13 cellular contexts compared by ENCODE assay signal in the genomic region with DNA sequence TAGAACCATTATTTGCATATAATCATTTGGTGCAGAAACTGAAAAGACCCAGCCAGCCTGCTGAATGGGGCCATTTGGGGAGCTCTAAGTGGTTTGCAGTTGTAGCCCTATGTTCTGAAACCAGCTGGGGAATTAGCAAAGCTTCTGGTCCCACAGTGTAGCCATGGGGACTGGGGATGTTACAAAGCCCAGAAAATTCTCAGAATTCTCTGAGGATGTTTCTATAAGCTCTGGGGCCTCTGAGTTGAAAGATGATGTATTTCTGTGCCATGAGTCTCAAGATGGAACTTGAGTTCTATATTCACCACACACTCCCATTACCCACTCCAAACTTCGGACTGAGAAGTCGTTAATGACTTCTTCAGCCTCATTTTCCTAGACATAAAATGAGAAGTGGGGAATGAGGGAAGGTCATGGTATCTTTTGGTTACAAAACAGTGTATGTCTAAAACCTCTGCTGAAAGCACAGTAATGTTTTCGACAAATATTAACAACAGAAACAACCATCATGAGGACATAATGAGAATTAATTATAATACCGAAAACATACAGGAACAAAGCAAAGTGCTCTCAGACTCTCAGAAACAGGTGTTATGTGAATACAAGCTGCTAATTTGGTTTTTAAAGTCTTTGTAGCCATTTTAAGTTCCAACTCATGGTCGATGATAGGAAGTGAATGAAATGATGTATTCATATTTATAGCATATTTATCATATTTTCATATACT.
DNase-seq lines count a peak whose midpoint lies in the region; ATAC-seq, FAIRE-seq and TF ChIP-seq lines count a peak whose summit lies in the region.
"Had no signal": no experiment of that assay in that cellular context is flagged by ENCODE, and none has a peak within 500 bp of the region (broad histone marks: within the 10 kb centered on the region; RNA-seq: fewer than 3 reads in every experiment).

No MANE protein-coding gene starts in this region.

- SMC1A ChIA-PET in GM12878 (lab: Charles Lee; ENCODE audit: uncharacterized antibody, unreplicated experiment), result interaction anchor here (0.9 to 9.4 kb wide), 19 partner anchors 9 to 92 kb away, joined by 3 to 175 read pairs (median 5); no protein-coding TSS in a partner anchor

- peak in 1 of 2 experiments; percentile 38; a peak in 1 of 4 replicates for TF ChIP-seq EP300 in GM12878 (IDR thresholded peaks at IDR 0.05; ENCODE audit: borderline replicate concordance in 1 of 2, control insufficient read depth in 1 of 2, low read depth in 2 of 2, low read length in 2 of 2)

- intact Hi-C loops in GM12878 (cut with micrococcal nuclease; ENCODE audit: unreplicated experiment), result no loop called here
- intact Hi-C loops in breast epithelium (cut with DNase I; ENCODE audit: low total_unique reads), result no loop called here

- TF ChIP-seq RAD21 in GM12878 (IDR thresholded peaks at IDR 0.05; ENCODE audit: insufficient read depth, low read depth, low read length), result no peak

- CTCF ChIA-PET in GM12878 (lab: Yijun Ruan, JAX), result interaction anchor here (1.0 to 2.2 kb wide), 3 partner anchors 9 to 85 kb away, joined by 3 to 8 read pairs (median 6); no protein-coding TSS in a partner anchor

- DNase-seq in GM12878 (ENCODE audit: low read depth, low spot score) (peak; percentile 53), NCI-H510A treated with DMSO at 0.1 percent for 48 hours (lab: John Stamatoyannopoulos, UW) (no peak), breast epithelium (ENCODE audit: low spot score in 2 of 2) (no peak)
- DNase-seq: activated CD4-positive, alpha-beta T cell treated with anti-CD3 and anti-CD28 coated beads, Interleukin-2, amount 50 U/mL, for 48 hours; activated naive CD8-positive, alpha-beta T cell treated with anti-CD3 and anti-CD28 coated beads for 36 hours; left cardiac atrium; MV-4-11; nephron progenitor cell had no signal

- H3K4me3 ChIP-seq in GM12878 (0 out of 2 replicates have a peak overlapping the region, but pooled peaks have one; percentile 36), breast epithelium (no peak overlapping the region)
- H3K4me3 ChIP-seq: smooth muscle cell had no signal

- POLR2A ChIA-PET in GM12878 (lab: Charles Lee), result interaction anchor here (0.6 to 2.3 kb wide), 11 partner anchors 12 to 93 kb away, joined by 3 to 15 read pairs (median 4); no protein-coding TSS in a partner anchor

- peak overlapping the region; percentile 55 for H3K27ac ChIP-seq in GM12878 (ENCODE audit: control insufficient read depth, insufficient read depth)
- H3K27ac ChIP-seq in breast epithelium, result no peak overlapping the region

- 0 out of 2 replicates have a peak overlapping the region, but pooled peaks have one; percentile 30 for H3K9ac ChIP-seq in GM12878 (ENCODE audit: control insufficient read depth, insufficient read depth, low read length)

- H3K36me3 ChIP-seq in GM12878 (ENCODE audit: control insufficient read depth in 2 of 2, insufficient read depth in 2 of 2, low read length in 1 of 2), result peaks cover 9 to 17% of the 10 kb centered on the region in 2 experiments; a peak in 3 of 4 replicates
- H3K36me3 ChIP-seq in breast epithelium, result no peaks in the 10 kb centered on the region

- H3K4me2 ChIP-seq in GM12878 (ENCODE audit: control insufficient read depth, insufficient read depth), result peak overlapping the region; percentile 51; the same call in 1 of the 2 replicates
- H3K4me2 ChIP-seq: smooth muscle cell had no signal

- ATAC-seq in GM19023 (IDR thresholded peaks at IDR 0.05; ENCODE audit: unreplicated experiment) (peak; percentile 93), GM21723 (IDR thresholded peaks at IDR 0.05; ENCODE audit: unreplicated experiment) (peak; percentile 59), HG03108 (IDR thresholded peaks at IDR 0.05; ENCODE audit: unreplicated experiment) (peak; percentile 68), GM12878 (peak; percentile 88), SK-N-SH treated with all-trans-retinoic acid at 6 μM for 48 hours (no peak)
- ATAC-seq: left cardiac atrium had no signal

- TSS peak; percentile 87 for BruUV-seq in GM12878 (replicated peaks; lab: Mats Ljungman, UMichigan)

- RAD21 ChIA-PET in GM12878 (lab: Charles Lee; ENCODE audit: unreplicated experiment), result interaction anchor here (0.6 to 1.8 kb wide), 18 partner anchors 8 to 134 kb away, joined by 3 to 9 read pairs (median 4); no protein-coding TSS in a partner anchor

- in situ Hi-C loops in GM12878 (cut with MboI), result no loop called here

- WGBS in GM12878 (ENCODE audit: insufficient coverage, insufficient replicate concordance, low lambda C conversion rate, missing lambda C conversion rate), result 19% methylated on average over 5 of the region's 5 CpGs

- TF ChIP-seq CTCF in GM12878 (IDR thresholded peaks at IDR 0.05 in 2 of 3, conservative IDR thresholded peaks at IDR 0.05 in 1 of 3; ENCODE audit: control insufficient read depth in 2 of 3, extremely low read depth in 1 of 3, insufficient read depth in 1 of 3, low read depth in 3 of 3, low read length in 3 of 3), result no peak
- no peak for TF ChIP-seq CTCF in breast epithelium (IDR thresholded peaks at IDR 0.05)

- H2AFZ ChIP-seq in GM12878 (ENCODE audit: control insufficient read depth, low read depth, low read length), result no peak overlapping the region

- H3K79me2 ChIP-seq in GM12878 (ENCODE audit: control insufficient read depth, insufficient read depth, low read length), result peaks cover 50% of the 10 kb centered on the region

- no peak for TF ChIP-seq POLR2A in GM12878 (IDR thresholded peaks at IDR 0.05; ENCODE audit: low read depth, low read length)
- no peak for TF ChIP-seq POLR2A in breast epithelium (IDR thresholded peaks at IDR 0.05)

- H3K27me3 ChIP-seq in GM12878 (replicated peaks in 1 of 2; ENCODE audit: control insufficient read depth in 2 of 2, insufficient read depth in 2 of 2, low read length in 1 of 2), result no peaks in the 10 kb centered on the region
- H3K27me3 ChIP-seq in breast epithelium, result no peaks in the 10 kb centered on the region

- no peaks in the 10 kb centered on the region for H4K20me1 ChIP-seq in GM12878 (ENCODE audit: control insufficient read depth, insufficient read depth)

- H3K9me3 ChIP-seq in GM12878 (replicated peaks; ENCODE audit: control insufficient read depth, insufficient read depth, low read length) (no peaks in the 10 kb centered on the region; the same call in 2 of the 3 replicates), breast epithelium (no peaks in the 10 kb centered on the region)

- no peak for FAIRE-seq in GM12878 (lab: Jason Lieb, UNC)

- H3K4me1 ChIP-seq in GM12878 (ENCODE audit: control insufficient read depth, insufficient read depth, low read length) (peaks cover 14% of the 10 kb centered on the region), breast epithelium (no peaks in the 10 kb centered on the region)

TF ChIP-seq in GM12878, 131 proteins besides CTCF, POLR2A, EP300 and RAD21 (continues in another document):
- TF ChIP-seq ZBED1 (IDR thresholded peaks at IDR 0.05; ENCODE audit: borderline replicate concordance) (no peak), SMARCA5 (IDR thresholded peaks at IDR 0.05) (peak; percentile 46; the same call in 1 of the 2 replicates)
- TF ChIP-seq, protein P1, sequence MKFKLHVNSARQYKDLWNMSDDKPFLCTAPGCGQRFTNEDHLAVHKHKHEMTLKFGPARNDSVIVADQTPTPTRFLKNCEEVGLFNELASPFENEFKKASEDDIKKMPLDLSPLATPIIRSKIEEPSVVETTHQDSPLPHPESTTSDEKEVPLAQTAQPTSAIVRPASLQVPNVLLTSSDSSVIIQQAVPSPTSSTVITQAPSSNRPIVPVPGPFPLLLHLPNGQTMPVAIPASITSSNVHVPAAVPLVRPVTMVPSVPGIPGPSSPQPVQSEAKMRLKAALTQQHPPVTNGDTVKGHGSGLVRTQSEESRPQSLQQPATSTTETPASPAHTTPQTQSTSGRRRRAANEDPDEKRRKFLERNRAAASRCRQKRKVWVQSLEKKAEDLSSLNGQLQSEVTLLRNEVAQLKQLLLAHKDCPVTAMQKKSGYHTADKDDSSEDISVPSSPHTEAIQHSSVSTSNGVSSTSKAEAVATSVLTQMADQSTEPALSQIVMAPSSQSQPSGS (IDR thresholded peaks at IDR 0.05; ENCODE audit: low read length), result peak; percentile 51; the same call in 1 of the 2 replicates

TF ChIP-seq in SK-N-SH treated with all-trans-retinoic acid at 6 μM for 48 hours, 23 proteins besides CTCF, POLR2A, EP300 and RAD21:
- no peak for TF ChIP-seq ARNTL (CRISPR knock-in tag; IDR thresholded peaks at IDR 0.05; ENCODE audit: borderline replicate concordance, low read depth)
